1 cellular context compared by ENCODE assay signal in genomic region chr12:117053050-117053400, GRCh38.
A peak's percentile ranks its signal among the peaks of the same experiment; 100 is the strongest.
TF ChIP-seq lines count a peak whose summit lies in the region.

No MANE protein-coding gene starts in this region.

TF ChIP-seq in WTC11, 78 proteins besides CTCF, POLR2A, EP300 and RAD21 (continued from another document):
- 0 out of 2 replicates have a peak, but pooled peaks have one; percentile 2 for TF ChIP-seq FOXP4 (CRISPR knock-in tag; IDR thresholded peaks at IDR 0.05)
- TF ChIP-seq PREB (CRISPR knock-in tag; IDR thresholded peaks at IDR 0.05; ENCODE audit: borderline replicate concordance): no peak
- no peak for TF ChIP-seq ZNF317 (CRISPR knock-in tag; IDR thresholded peaks at IDR 0.05; ENCODE audit: borderline replicate concordance, low read depth)
- peak; percentile 78; the same call in 1 of the 2 replicates for TF ChIP-seq ZNF263 (CRISPR knock-in tag; IDR thresholded peaks at IDR 0.05; ENCODE audit: low read depth)
- no peak for TF ChIP-seq ZNF423 (CRISPR knock-in tag; IDR thresholded peaks at IDR 0.05)
- TF ChIP-seq MYBL2 (CRISPR knock-in tag; IDR thresholded peaks at IDR 0.05): no peak
- TF ChIP-seq ZNF396 (CRISPR knock-in tag; IDR thresholded peaks at IDR 0.05; ENCODE audit: borderline replicate concordance): no peak
- no peak for TF ChIP-seq ZNF219 (CRISPR knock-in tag; IDR thresholded peaks at IDR 0.05; ENCODE audit: borderline replicate concordance)
